In the genomic region with DNA sequence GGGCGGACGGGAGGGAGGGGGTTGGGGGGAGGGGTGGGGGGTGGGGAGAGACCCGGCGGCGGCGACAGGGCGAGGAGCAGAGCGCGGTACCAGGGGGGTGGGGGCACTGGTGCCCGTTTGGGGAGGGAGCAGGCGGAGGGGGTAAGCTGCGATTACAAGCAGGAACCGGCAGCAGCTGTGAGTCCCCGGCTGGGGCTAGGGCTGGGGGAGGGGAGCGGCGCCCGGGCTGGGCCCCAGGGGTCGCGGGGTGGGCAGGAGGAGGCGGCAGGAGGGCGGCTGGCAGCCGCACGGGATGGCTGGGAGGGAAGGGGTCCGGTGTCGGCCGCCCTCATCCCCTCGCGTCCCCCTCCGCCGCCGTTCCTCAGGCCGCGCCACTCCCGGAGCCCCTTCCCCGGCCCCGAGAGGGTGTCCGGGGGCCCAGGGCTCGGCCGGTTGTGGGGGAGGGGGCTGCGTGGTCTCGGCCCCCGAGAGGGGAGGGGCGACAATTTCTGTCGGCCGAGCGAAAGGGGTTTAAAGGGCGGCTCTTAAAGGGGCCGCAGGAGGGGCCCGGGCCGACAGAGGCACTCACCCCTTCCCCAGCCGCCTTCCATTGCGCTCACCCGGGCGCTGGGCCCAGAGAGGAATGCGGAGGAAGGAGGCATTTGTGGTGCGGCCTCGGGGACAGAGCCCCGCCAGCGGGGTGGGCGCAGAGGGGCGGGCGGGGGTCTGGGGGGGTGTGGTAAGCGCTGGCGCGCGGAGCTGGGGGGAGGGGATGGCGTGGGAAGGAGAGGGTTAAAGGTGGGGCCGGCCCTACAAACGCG, we compare ENCODE assay signal across 8 cellular contexts. TPM values are rescaled to one million over a fixed set of nuclear protein-coding genes. Genes with fewer than 3 reads are reported as not detected.
DNase-seq lines count a peak whose midpoint lies in the region; ATAC-seq and TF ChIP-seq lines count a peak whose summit lies in the region.

A gene with protein sequence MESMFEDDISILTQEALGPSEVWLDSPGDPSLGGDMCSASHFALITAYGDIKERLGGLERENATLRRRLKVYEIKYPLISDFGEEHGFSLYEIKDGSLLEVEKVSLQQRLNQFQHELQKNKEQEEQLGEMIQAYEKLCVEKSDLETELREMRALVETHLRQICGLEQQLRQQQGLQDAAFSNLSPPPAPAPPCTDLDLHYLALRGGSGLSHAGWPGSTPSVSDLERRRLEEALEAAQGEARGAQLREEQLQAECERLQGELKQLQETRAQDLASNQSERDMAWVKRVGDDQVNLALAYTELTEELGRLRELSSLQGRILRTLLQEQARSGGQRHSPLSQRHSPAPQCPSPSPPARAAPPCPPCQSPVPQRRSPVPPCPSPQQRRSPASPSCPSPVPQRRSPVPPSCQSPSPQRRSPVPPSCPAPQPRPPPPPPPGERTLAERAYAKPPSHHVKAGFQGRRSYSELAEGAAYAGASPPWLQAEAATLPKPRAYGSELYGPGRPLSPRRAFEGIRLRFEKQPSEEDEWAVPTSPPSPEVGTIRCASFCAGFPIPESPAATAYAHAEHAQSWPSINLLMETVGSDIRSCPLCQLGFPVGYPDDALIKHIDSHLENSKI (plus strand): TSS at position 144 of the 800 bp plus-strand sequence. CDS start 1,952 bp downstream, outside the sequence.

- H3K27me3 Mint-ChIP-seq in brain, result peaks cover 3% of the 10 kb centered on the region

- H3K4me3 Mint-ChIP-seq in brain, result peak within 1 kb of the TSS; percentile 89 to 94 (median 90)

- H3K27me3 ChIP-seq in HUES64 (ENCODE audit: insufficient read depth, low read length) (no peaks in the 10 kb centered on the region; the same call in 1 of the 2 replicates), iPS-18a (ENCODE audit: control insufficient read depth, insufficient read depth, low read length) (no peaks in the 10 kb centered on the region), skeletal muscle tissue (ENCODE audit: control insufficient read depth in 3 of 3, insufficient read depth in 3 of 3, low read length in 3 of 3) (no peaks in the 10 kb centered on the region)

- no peak for ATAC-seq in HG02840 (IDR thresholded peaks at IDR 0.05; ENCODE audit: low FRiP score, unreplicated experiment)
- no peak for ATAC-seq in GM19023 (IDR thresholded peaks at IDR 0.05; ENCODE audit: unreplicated experiment)

- H3K27ac ChIP-seq in C4-2B (peak within 1 kb of the TSS; percentile 93), HUES64 (ENCODE audit: low read depth, low read length) (peak within 1 kb of the TSS; percentile 92), iPS-18a (ENCODE audit: low read length) (no peak within 1 kb of the TSS), skeletal muscle tissue (ENCODE audit: low read depth, low read length) (peak within 1 kb of the TSS; percentile 73)

- H3K9me3 ChIP-seq in HUES64 (ENCODE audit: insufficient read depth, low read depth, low read length) (no peaks in the 10 kb centered on the region), iPS-18a (ENCODE audit: control insufficient read depth, low read depth, low read length) (no peaks in the 10 kb centered on the region), skeletal muscle tissue (ENCODE audit: control insufficient read depth in 3 of 3, low read length in 3 of 3) (no peaks in the 10 kb centered on the region)

- H3K9ac ChIP-seq in HUES64 (ENCODE audit: low read depth, low read length) (peak within 1 kb of the TSS; percentile 68), iPS-18a (ENCODE audit: low read length) (peak within 1 kb of the TSS; percentile 53), skeletal muscle tissue (ENCODE audit: low read depth in 1 of 3, low read length in 3 of 3) (peak within 1 kb of the TSS; percentile 68 to 83 (median 72))

- WGBS in HUES64, result 1% methylated on average over 55 of the region's 70 CpGs

- peak in 4 of 5 donors; percentile 32 to 50 (median 44) for DNase-seq in T-helper 1 cell

- H3K36me3 ChIP-seq in HUES64 (ENCODE audit: insufficient read depth, low read length) (no peaks in the 10 kb centered on the region; the same call in 1 of the 2 replicates), iPS-18a (ENCODE audit: control insufficient read depth, low read depth, low read length) (no peaks in the 10 kb centered on the region), skeletal muscle tissue (ENCODE audit: control insufficient read depth in 3 of 3, insufficient read depth in 3 of 3, low read length in 3 of 3) (peaks cover 0 to 6% (median 0%) of the 10 kb centered on the region in 3 donors)

- H3K4me3 ChIP-seq in HUES64 (ENCODE audit: low read length) (peak within 1 kb of the TSS; percentile 64), iPS-18a (ENCODE audit: low read length) (peak within 1 kb of the TSS; percentile 80), skeletal muscle tissue (ENCODE audit: low read length in 3 of 3) (peak within 1 kb of the TSS; percentile 81 to 83 (median 81))

- peak within 1 kb of the TSS; percentile 91 to 96 (median 93) for H3K27ac Mint-ChIP-seq in brain

- no peaks in the 10 kb centered on the region for H3K36me3 Mint-ChIP-seq in brain

- peaks cover 41% of the 10 kb centered on the region for H3K4me1 Mint-ChIP-seq in brain

- peaks cover 19% of the 10 kb centered on the region for H3K4me1 ChIP-seq in HUES64 (ENCODE audit: insufficient read depth, low read length)
- peaks cover 21% of the 10 kb centered on the region for H3K4me1 ChIP-seq in iPS-18a (ENCODE audit: control insufficient read depth, low read depth, low read length)
- peaks cover 13 to 24% (median 22%) of the 10 kb centered on the region in 3 donors for H3K4me1 ChIP-seq in skeletal muscle tissue (ENCODE audit: control insufficient read depth in 3 of 3, insufficient read depth in 3 of 3, low read length in 3 of 3)

- no peak for TF ChIP-seq CTCF in C4-2B (conservative IDR thresholded peaks at IDR 0.05)
- TF ChIP-seq CTCF in brain (conservative IDR thresholded peaks at IDR 0.05), result no peak

- H3K9me3 Mint-ChIP-seq in brain, result no peaks in the 10 kb centered on the region

RNA-seq across cellular contexts. Expression of the gene that starts here (rescaled TPM):
- 11.0 TPM for polyA plus RNA-seq in HUES64 (2013, experiment 1 of 2)
- 12.3 TPM for polyA plus RNA-seq in HUES64 (2013, experiment 2 of 2)
- 10.2 TPM for polyA plus RNA-seq in brain (ENCODE audit: insufficient read depth, low read depth, low replicate concordance)
- 7.8 TPM for total RNA-seq in skeletal muscle tissue
